ENCODE assay signal across 1 cellular context in genomic region chr16:654034-654433, GRCh38.
TF ChIP-seq lines count a peak whose summit lies in the region.

No MANE protein-coding gene starts in this region.

TF ChIP-seq in HepG2, 621 proteins besides CTCF, POLR2A, EP300 and RAD21 (continued from another document and continues in another):
- TF ChIP-seq ZNF280D (CRISPR knock-in tag; IDR thresholded peaks at IDR 0.05), result 0 out of 2 replicates have a peak, but pooled peaks have one; percentile 48
- TF ChIP-seq ZNF281 (CRISPR knock-in tag; IDR thresholded peaks at IDR 0.05; ENCODE audit: borderline replicate concordance), result no peak
- TF ChIP-seq SP2 (CRISPR knock-in tag; IDR thresholded peaks at IDR 0.05), result no peak
- TF ChIP-seq RBAK (CRISPR knock-in tag; IDR thresholded peaks at IDR 0.05), result no peak
- TF ChIP-seq ARNT2 (CRISPR knock-in tag; IDR thresholded peaks at IDR 0.05; ENCODE audit: low read depth), result no peak
- TF ChIP-seq ZBTB7A (CRISPR knock-in tag; IDR thresholded peaks at IDR 0.05), result no peak
- peak; percentile 44 for TF ChIP-seq MED1 (CRISPR knock-in tag; IDR thresholded peaks at IDR 0.05)
- TF ChIP-seq SMAD1 (CRISPR knock-in tag; IDR thresholded peaks at IDR 0.05; ENCODE audit: borderline replicate concordance, low read depth), result no peak
- no peak for TF ChIP-seq PHB2 (IDR thresholded peaks at IDR 0.05; ENCODE audit: partially characterized antibody)
- TF ChIP-seq ZNF672 (CRISPR knock-in tag; IDR thresholded peaks at IDR 0.05), result no peak
- TF ChIP-seq ZNF800 (CRISPR knock-in tag; IDR thresholded peaks at IDR 0.05), result 0 out of 2 replicates have a peak, but pooled peaks have one; percentile 31
- peak; percentile 83 for TF ChIP-seq TFAP4 (IDR thresholded peaks at IDR 0.05; ENCODE audit: borderline replicate concordance, low read depth)
- TF ChIP-seq TBX3 (IDR thresholded peaks at IDR 0.05; ENCODE audit: borderline replicate concordance), result no peak
- no peak for TF ChIP-seq YEATS4 (CRISPR knock-in tag; IDR thresholded peaks at IDR 0.05; ENCODE audit: borderline replicate concordance)
- no peak for TF ChIP-seq ZBED4 (CRISPR knock-in tag; IDR thresholded peaks at IDR 0.05; ENCODE audit: borderline replicate concordance)
- 0 out of 2 replicates have a peak, but pooled peaks have one; percentile 73 for TF ChIP-seq HNRNPL (IDR thresholded peaks at IDR 0.05; ENCODE audit: low read depth, low read length)
- TF ChIP-seq ZNF292 (CRISPR knock-in tag; IDR thresholded peaks at IDR 0.05; ENCODE audit: borderline replicate concordance, low read depth), result no peak
- no peak for TF ChIP-seq ZNF691 (CRISPR knock-in tag; IDR thresholded peaks at IDR 0.05; ENCODE audit: borderline replicate concordance, low read depth)
- TF ChIP-seq ZNF10 (CRISPR knock-in tag; IDR thresholded peaks at IDR 0.05; ENCODE audit: borderline replicate concordance, low read depth), result no peak
- TF ChIP-seq SP140L (CRISPR knock-in tag; IDR thresholded peaks at IDR 0.05; ENCODE audit: borderline replicate concordance), result no peak
- no peak for TF ChIP-seq SPEN (CRISPR knock-in tag; IDR thresholded peaks at IDR 0.05; ENCODE audit: low read depth)
- TF ChIP-seq NFIC (IDR thresholded peaks at IDR 0.05; ENCODE audit: low read length), result no peak
- peak; percentile 19; the same call in 1 of the 2 replicates for TF ChIP-seq HMG20A (CRISPR knock-in tag; IDR thresholded peaks at IDR 0.05; ENCODE audit: borderline replicate concordance)
- TF ChIP-seq CEBPB (IDR thresholded peaks at IDR 0.05; ENCODE audit: borderline replicate concordance, low read depth, low read length), result peak; percentile 81
- no peak for TF ChIP-seq KDM3A (CRISPR knock-in tag; IDR thresholded peaks at IDR 0.05; ENCODE audit: low read depth)
- no peak for TF ChIP-seq SKI (IDR thresholded peaks at IDR 0.05; ENCODE audit: partially characterized antibody)
- no peak for TF ChIP-seq ZMYM4 (CRISPR knock-in tag; IDR thresholded peaks at IDR 0.05)
- TF ChIP-seq FOXK2 (IDR thresholded peaks at IDR 0.05), result no peak
- TF ChIP-seq AHR (CRISPR knock-in tag; IDR thresholded peaks at IDR 0.05), result no peak
- TF ChIP-seq ASH2L (IDR thresholded peaks at IDR 0.05; ENCODE audit: insufficient read length, low read depth, low read length), result peak; percentile 25
- TF ChIP-seq ZBTB39 (CRISPR knock-in tag; IDR thresholded peaks at IDR 0.05), result no peak
- TF ChIP-seq SAP130 (CRISPR knock-in tag; IDR thresholded peaks at IDR 0.05; ENCODE audit: low read depth), result peak; percentile 66
- TF ChIP-seq ZNF564 (CRISPR knock-in tag; IDR thresholded peaks at IDR 0.05), result no peak
- no peak for TF ChIP-seq ZNF552 (CRISPR knock-in tag; IDR thresholded peaks at IDR 0.05; ENCODE audit: borderline replicate concordance)
- no peak for TF ChIP-seq ATF2 (CRISPR knock-in tag; IDR thresholded peaks at IDR 0.05)
- no peak for TF ChIP-seq STAG1 (CRISPR knock-in tag; IDR thresholded peaks at IDR 0.05)
- TF ChIP-seq ZNF580 (CRISPR knock-in tag; IDR thresholded peaks at IDR 0.05; ENCODE audit: borderline replicate concordance, low read depth), result no peak
- TF ChIP-seq ZNF614 (CRISPR knock-in tag; IDR thresholded peaks at IDR 0.05; ENCODE audit: borderline replicate concordance), result no peak
- TF ChIP-seq CREM (IDR thresholded peaks at IDR 0.05), result no peak
- no peak for TF ChIP-seq CREM (CRISPR knock-in tag; IDR thresholded peaks at IDR 0.05)
- no peak for TF ChIP-seq NCOA1 (CRISPR knock-in tag; IDR thresholded peaks at IDR 0.05)
- no peak for TF ChIP-seq ZNF770 (CRISPR knock-in tag; IDR thresholded peaks at IDR 0.05)
- TF ChIP-seq ELF4 (CRISPR knock-in tag; IDR thresholded peaks at IDR 0.05; ENCODE audit: borderline replicate concordance), result no peak
- no peak for TF ChIP-seq PCBP2 (optimal IDR thresholded peaks at IDR 0.05; ENCODE audit: low read depth, low read length, poor library complexity, severe bottlenecking)
- TF ChIP-seq THYN1 (CRISPR knock-in tag; IDR thresholded peaks at IDR 0.05; ENCODE audit: borderline replicate concordance, low read depth), result no peak
- TF ChIP-seq ATAD3A (CRISPR knock-in tag; IDR thresholded peaks at IDR 0.05), result no peak
